In the genomic region with DNA sequence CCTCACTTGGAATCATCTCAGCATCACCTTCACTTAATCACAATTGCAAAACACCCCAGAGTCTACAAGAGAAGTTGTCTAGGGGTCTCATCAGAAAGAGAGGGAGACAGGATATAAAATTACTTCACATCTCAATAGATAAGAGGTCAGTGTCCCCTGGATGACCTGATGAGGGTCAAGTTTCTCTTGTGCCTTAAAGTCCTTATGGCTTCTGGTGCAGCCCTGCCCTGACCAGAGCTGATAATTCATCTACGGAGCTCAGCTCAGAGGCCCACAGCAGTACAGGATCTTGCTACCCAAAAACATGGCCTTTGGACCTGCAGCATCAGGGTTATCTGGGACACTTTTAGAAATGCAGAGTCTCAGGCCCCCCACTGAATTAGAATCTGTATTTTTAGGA, we compare ENCODE assay signal across 24 cellular contexts.
"Had no signal": no experiment of that assay in that cellular context is flagged by ENCODE, and none has a peak within 500 bp of the region (broad histone marks: within the 10 kb centered on the region; RNA-seq: fewer than 3 reads in every experiment).

No MANE protein-coding gene starts in this region.

- H3K36me3 ChIP-seq: MG63 had no signal

- H3K4me3 ChIP-seq: MG63 had no signal

- ATAC-seq: HepG2, SK-N-SH treated with all-trans-retinoic acid at 6 μM for 48 hours had no signal

- DNase-seq: IMR-90, Karpas-422, KG1, MG63, NCI-H1092, NCI-H1105 treated with DMSO at 0.1 percent for 48 hours, NCI-H1417 treated with DMSO at 0.1 percent for 48 hours, NCI-H146, NCI-H1694 treated with DMSO at 0.1 percent for 48 hours, NCI-H1930, NCI-H2081, NCI-H2107, NCI-H2171, NCI-H226, NCI-H446, NCI-H510A, NCI-H524 treated with DMSO at 0.1 percent for 48 hours, NCI-H69, NCI-H774, Right ventricle myocardium superior, RPMI8226, SIG-M5 had no signal

- H3K9me3 ChIP-seq: MG63 had no signal

- H3K27me3 ChIP-seq: MG63 had no signal
